ENCODE assay signal across 20 cellular contexts in the genomic region with DNA sequence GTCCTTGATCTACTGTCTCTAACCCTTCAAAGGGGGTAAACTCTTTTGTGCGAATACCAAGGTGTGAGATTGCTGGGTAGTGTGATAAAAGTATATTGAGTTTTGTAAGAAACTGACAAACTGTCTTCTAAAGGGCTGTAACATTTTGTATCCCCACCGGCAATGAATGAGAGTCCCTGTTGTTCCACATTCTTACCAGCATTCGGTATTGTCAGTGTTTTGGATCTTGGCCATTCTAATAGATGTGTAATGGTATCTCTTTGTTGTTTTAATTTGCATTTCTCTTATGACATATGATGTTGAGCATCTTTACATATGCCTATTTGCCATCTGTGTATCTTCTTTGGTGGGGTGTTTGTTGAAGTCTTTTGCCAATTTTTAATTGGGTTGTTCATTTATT.
DNase-seq lines count a peak whose midpoint lies in the region; TF ChIP-seq lines count a peak whose summit lies in the region.
"Had no signal": no experiment of that assay in that cellular context is flagged by ENCODE, and none has a peak within 500 bp of the region (broad histone marks: within the 10 kb centered on the region; RNA-seq: fewer than 3 reads in every experiment).

No MANE protein-coding gene starts in this region.

- TF ChIP-seq CTCF in endodermal cell (conservative IDR thresholded peaks at IDR 0.05) (peak; percentile 65), neural crest cell (conservative IDR thresholded peaks at IDR 0.05) (peak; percentile 29), GM13977 (IDR thresholded peaks at IDR 0.05; ENCODE audit: extremely low read depth, insufficient read depth, missing control alignments) (no peak)

- no peaks in the 10 kb centered on the region for H3K9me3 ChIP-seq in endodermal cell (ENCODE audit: control insufficient read depth, low read length)
- H3K9me3 ChIP-seq: BLaER1 had no signal

- H3K9ac ChIP-seq in endodermal cell (ENCODE audit: extremely low read depth, low read length, poor library complexity, severe bottlenecking), result no peak overlapping the region
- H3K9ac ChIP-seq: BLaER1 had no signal

- no peak overlapping the region for H3K4me3 Mint-ChIP-seq in endodermal cell
- no peak overlapping the region for H3K4me3 Mint-ChIP-seq in neural crest cell
- H3K4me3 Mint-ChIP-seq: CD4-positive, alpha-beta memory T cell had no signal

- no peaks in the 10 kb centered on the region for H3K27me3 Mint-ChIP-seq in endodermal cell (ENCODE audit: insufficient read depth)
- no peaks in the 10 kb centered on the region for H3K27me3 Mint-ChIP-seq in neural crest cell (ENCODE audit: low read depth)
- H3K27me3 Mint-ChIP-seq: CD4-positive, alpha-beta memory T cell had no signal

- peaks cover 4% of the 10 kb centered on the region for H3K4me1 ChIP-seq in endodermal cell (ENCODE audit: control insufficient read depth, insufficient read depth, low read length)
- H3K4me1 ChIP-seq: BLaER1 had no signal

- no peak overlapping the region for H3K27ac Mint-ChIP-seq in endodermal cell
- no peak overlapping the region for H3K27ac Mint-ChIP-seq in neural crest cell (ENCODE audit: unreplicated experiment)
- H3K27ac Mint-ChIP-seq: CD4-positive, alpha-beta memory T cell had no signal

- DNase-seq in NCI-H2171 treated with DMSO at 0.1 percent for 48 hours (lab: John Stamatoyannopoulos, UW) (peak; percentile 17), NCI-H2171 (lab: John Stamatoyannopoulos, UW) (no peak), M059J (ENCODE audit: low read depth) (peak; percentile 9), endodermal cell (no peak), neural crest cell (ENCODE audit: low read depth, low spot score) (no peak), GM13977 (ENCODE audit: low spot score) (no peak), NCI-H2196 treated with DMSO at 0.1 percent for 48 hours (lab: John Stamatoyannopoulos, UW; ENCODE audit: unreplicated experiment) (no peak)
- DNase-seq in stimulated activated CD8-positive, alpha-beta memory T cell treated with anti-CD3 and anti-CD28 coated beads, Interleukin-4, amount 100 ng/mL, for 48 hours, result no peak
- DNase-seq: CD4-positive, alpha-beta memory T cell; DMS79; H7; KBM-7; NCI-H1417 treated with DMSO at 0.1 percent for 48 hours; NCI-H187 treated with DMSO at 0.1 percent for 48 hours; NCI-H446 treated with DMSO at 0.1 percent for 48 hours; NCI-H69; NK-92 treated with Interleukin-12 subunit alpha and Interleukin-12 subunit beta, amount 100 ng/mL, for 24 hours; Right ventricle myocardium superior had no signal

- WGBS in endodermal cell (ENCODE audit: insufficient coverage in 1 of 2, insufficient read length in 1 of 2), 2 experiments, result 71 to 84% methylated on average over 3 of the region's 3 CpGs

- H3K27me3 ChIP-seq in endodermal cell (ENCODE audit: control insufficient read depth, insufficient read depth, low read length, poor library complexity, severe bottlenecking), result no peaks in the 10 kb centered on the region
- H3K27me3 ChIP-seq: BLaER1 had no signal

- H3K36me3 Mint-ChIP-seq in endodermal cell (ENCODE audit: low read depth), result no peaks in the 10 kb centered on the region
- no peaks in the 10 kb centered on the region for H3K36me3 Mint-ChIP-seq in neural crest cell (ENCODE audit: low read depth)
- H3K36me3 Mint-ChIP-seq: CD4-positive, alpha-beta memory T cell had no signal

- H3K4me1 Mint-ChIP-seq in endodermal cell (peaks cover 20% of the 10 kb centered on the region), neural crest cell (no peaks in the 10 kb centered on the region)
- H3K4me1 Mint-ChIP-seq: CD4-positive, alpha-beta memory T cell had no signal

- in situ Hi-C loops in GM13977 (cut with MboI; ENCODE audit: low pct_unique_long_range_greater_than_20kb, low sequenced_read_pairs, unreplicated experiment), result no loop called here

- H3K4me3 ChIP-seq in endodermal cell (ENCODE audit: low read length), result no peak overlapping the region
- H3K4me3 ChIP-seq: BLaER1, SK-N-MC had no signal

- H3K27ac ChIP-seq in endodermal cell (ENCODE audit: low read depth, low read length), result no peak overlapping the region
- H3K27ac ChIP-seq: BLaER1, SK-N-MC had no signal

- H3K9me3 Mint-ChIP-seq in endodermal cell (no peaks in the 10 kb centered on the region), neural crest cell (peaks cover 5% of the 10 kb centered on the region)

- H3K36me3 ChIP-seq in endodermal cell (ENCODE audit: control insufficient read depth, insufficient read depth, low read length), result no peaks in the 10 kb centered on the region
- H3K36me3 ChIP-seq: BLaER1 had no signal

Comparison
In these comparisons a context has a peak if more than half of its experiments do, and no peak if none do; other contexts are left out.
1. DNase-seq: peak in NCI-H2171 treated with DMSO at 0.1 percent for 48 hours (single experiment) and M059J (single experiment); none in NCI-H2171 (single experiment), endodermal cell (single experiment), neural crest cell (single experiment), GM13977 (single experiment), NCI-H2196 treated with DMSO at 0.1 percent for 48 hours (single experiment) and stimulated activated CD8-positive, alpha-beta memory T cell treated with anti-CD3 and anti-CD28 coated beads, Interleukin-4, amount 100 ng/mL, for 48 hours (single experiment).